Comparison of ENCODE assay signal across 1 cellular context in the genomic region with DNA sequence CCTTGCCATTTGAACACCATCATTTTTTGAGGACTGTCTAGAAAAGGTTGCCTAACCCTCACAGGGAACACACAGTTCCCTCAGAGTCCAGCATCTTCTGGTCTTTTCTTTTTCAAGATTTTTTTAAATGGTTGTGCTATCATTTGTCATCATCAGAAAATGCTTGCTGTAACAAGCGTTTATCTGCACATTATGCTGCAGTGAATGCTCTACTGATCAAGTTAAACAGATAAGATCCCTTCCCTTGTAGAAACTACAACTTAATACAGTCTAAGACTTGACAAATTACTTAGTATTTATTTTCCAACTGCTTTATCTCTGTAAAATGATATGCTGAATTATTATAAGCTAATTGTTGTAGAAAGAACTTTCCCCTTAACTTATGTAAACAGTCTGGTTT.
A peak's percentile ranks its signal among the peaks of the same experiment; 100 is the strongest.
TF ChIP-seq lines count a peak whose summit lies in the region.

No MANE protein-coding gene starts in this region.

TF ChIP-seq in SK-N-SH treated with all-trans-retinoic acid at 6 μM for 48 hours, 23 proteins besides CTCF, POLR2A, EP300 and RAD21 (continued from another document):
- no peak for TF ChIP-seq ZFP30 (CRISPR knock-in tag; IDR thresholded peaks at IDR 0.05)
- TF ChIP-seq ISL1 (CRISPR knock-in tag; IDR thresholded peaks at IDR 0.05): peak; percentile 64
- TF ChIP-seq, protein P1, sequence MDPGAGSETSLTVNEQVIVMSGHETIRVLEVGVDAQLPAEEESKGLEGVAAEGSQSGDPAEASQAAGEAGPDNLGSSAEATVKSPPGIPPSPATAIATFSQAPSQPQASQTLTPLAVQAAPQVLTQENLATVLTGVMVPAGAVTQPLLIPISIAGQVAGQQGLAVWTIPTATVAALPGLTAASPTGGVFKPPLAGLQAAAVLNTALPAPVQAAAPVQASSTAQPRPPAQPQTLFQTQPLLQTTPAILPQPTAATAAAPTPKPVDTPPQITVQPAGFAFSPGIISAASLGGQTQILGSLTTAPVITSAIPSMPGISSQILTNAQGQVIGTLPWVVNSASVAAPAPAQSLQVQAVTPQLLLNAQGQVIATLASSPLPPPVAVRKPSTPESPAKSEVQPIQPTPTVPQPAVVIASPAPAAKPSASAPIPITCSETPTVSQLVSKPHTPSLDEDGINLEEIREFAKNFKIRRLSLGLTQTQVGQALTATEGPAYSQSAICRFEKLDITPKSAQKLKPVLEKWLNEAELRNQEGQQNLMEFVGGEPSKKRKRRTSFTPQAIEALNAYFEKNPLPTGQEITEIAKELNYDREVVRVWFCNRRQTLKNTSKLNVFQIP (CRISPR knock-in tag; IDR thresholded peaks at IDR 0.05; ENCODE audit: borderline replicate concordance, low read depth): no peak
- TF ChIP-seq, protein P2, sequence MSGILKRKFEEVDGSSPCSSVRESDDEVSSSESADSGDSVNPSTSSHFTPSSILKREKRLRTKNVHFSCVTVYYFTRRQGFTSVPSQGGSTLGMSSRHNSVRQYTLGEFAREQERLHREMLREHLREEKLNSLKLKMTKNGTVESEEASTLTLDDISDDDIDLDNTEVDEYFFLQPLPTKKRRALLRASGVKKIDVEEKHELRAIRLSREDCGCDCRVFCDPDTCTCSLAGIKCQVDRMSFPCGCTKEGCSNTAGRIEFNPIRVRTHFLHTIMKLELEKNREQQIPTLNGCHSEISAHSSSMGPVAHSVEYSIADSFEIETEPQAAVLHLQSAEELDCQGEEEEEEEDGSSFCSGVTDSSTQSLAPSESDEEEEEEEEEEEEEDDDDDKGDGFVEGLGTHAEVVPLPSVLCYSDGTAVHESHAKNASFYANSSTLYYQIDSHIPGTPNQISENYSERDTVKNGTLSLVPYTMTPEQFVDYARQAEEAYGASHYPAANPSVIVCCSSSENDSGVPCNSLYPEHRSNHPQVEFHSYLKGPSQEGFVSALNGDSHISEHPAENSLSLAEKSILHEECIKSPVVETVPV (CRISPR knock-in tag; IDR thresholded peaks at IDR 0.05): no peak
- TF ChIP-seq, protein P3, sequence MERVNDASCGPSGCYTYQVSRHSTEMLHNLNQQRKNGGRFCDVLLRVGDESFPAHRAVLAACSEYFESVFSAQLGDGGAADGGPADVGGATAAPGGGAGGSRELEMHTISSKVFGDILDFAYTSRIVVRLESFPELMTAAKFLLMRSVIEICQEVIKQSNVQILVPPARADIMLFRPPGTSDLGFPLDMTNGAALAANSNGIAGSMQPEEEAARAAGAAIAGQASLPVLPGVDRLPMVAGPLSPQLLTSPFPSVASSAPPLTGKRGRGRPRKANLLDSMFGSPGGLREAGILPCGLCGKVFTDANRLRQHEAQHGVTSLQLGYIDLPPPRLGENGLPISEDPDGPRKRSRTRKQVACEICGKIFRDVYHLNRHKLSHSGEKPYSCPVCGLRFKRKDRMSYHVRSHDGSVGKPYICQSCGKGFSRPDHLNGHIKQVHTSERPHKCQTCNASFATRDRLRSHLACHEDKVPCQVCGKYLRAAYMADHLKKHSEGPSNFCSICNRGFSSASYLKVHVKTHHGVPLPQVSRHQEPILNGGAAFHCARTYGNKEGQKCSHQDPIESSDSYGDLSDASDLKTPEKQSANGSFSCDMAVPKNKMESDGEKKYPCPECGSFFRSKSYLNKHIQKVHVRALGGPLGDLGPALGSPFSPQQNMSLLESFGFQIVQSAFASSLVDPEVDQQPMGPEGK (CRISPR knock-in tag; IDR thresholded peaks at IDR 0.05; ENCODE audit: borderline replicate concordance): no peak
